ENCODE assay signal across 21 cellular contexts in genomic region chr11:102966011-102966410, GRCh38. TPM values are rescaled to one million over a fixed set of nuclear protein-coding genes. Genes with fewer than 3 reads are reported as not detected.
DNase-seq lines count a peak whose midpoint lies in the region; ATAC-seq, FAIRE-seq and TF ChIP-seq lines count a peak whose summit lies in the region.
"Had no signal": no experiment of that assay in that cellular context is flagged by ENCODE, and none has a peak within 500 bp of the region (broad histone marks: within the 10 kb centered on the region; RNA-seq: fewer than 3 reads in every experiment).

No MANE protein-coding gene starts in this region.

- ATAC-seq in PC-3 (peak; percentile 82), GM21737 (IDR thresholded peaks at IDR 0.05; ENCODE audit: unreplicated experiment) (no peak)
- ATAC-seq: HepG2 had no signal

- peaks cover 4% of the 10 kb centered on the region for H3K27me3 Mint-ChIP-seq in astrocyte (ENCODE audit: low read depth, unreplicated experiment)

- H2AFZ ChIP-seq in PC-3 (ENCODE audit: low read length) (no peak overlapping the region), astrocyte (ENCODE audit: low read depth, low read length) (no peak overlapping the region), mesenchymal stem cell (ENCODE audit: low read depth, low read length) (no peak overlapping the region)

- H4K8ac ChIP-seq in mesenchymal stem cell (ENCODE audit: low read length), result no peak overlapping the region

- H3K36me3 ChIP-seq in PC-3 (ENCODE audit: low read depth, low read length) (no peaks in the 10 kb centered on the region), astrocyte (ENCODE audit: insufficient read depth, low read length) (no peaks in the 10 kb centered on the region), subcutaneous abdominal adipose tissue (ENCODE audit: control insufficient read depth in 5 of 5, insufficient read depth in 5 of 5, low read length in 5 of 5) (no peaks in the 10 kb centered on the region), mesenchymal stem cell (ENCODE audit: control insufficient read depth in 1 of 2, insufficient read depth in 2 of 2, low read depth in 1 of 2, low read length in 2 of 2) (no peaks in the 10 kb centered on the region)

- no peaks in the 10 kb centered on the region for H3K9me3 Mint-ChIP-seq in astrocyte (ENCODE audit: unreplicated experiment)
- H3K9me3 Mint-ChIP-seq: CD4-positive, alpha-beta T cell; H9 had no signal

- FAIRE-seq in astrocyte (lab: Jason Lieb, UNC), result peak; percentile 13
- FAIRE-seq: A204.1, D721Med, G401.6, GM12891, GM18507, H1, HepG2 had no signal

- no peaks in the 10 kb centered on the region for H3F3A ChIP-seq in PC-3 (ENCODE audit: low read length, unreplicated experiment)

- H3K18ac ChIP-seq in mesenchymal stem cell (ENCODE audit: low read depth in 1 of 2, low read length in 2 of 2), result no peak overlapping the region

- no peak overlapping the region for H2AK5ac ChIP-seq in mesenchymal stem cell (ENCODE audit: low read length, severe bottlenecking)

- no peak overlapping the region for H3K9ac ChIP-seq in PC-3 (ENCODE audit: low read length)
- H3K9ac ChIP-seq in astrocyte (ENCODE audit: low read length), result no peak overlapping the region
- H3K9ac ChIP-seq in subcutaneous abdominal adipose tissue (ENCODE audit: low read length in 5 of 5), result no peak overlapping the region
- no peak overlapping the region for H3K9ac ChIP-seq in mesenchymal stem cell (ENCODE audit: low read length)

- no peak overlapping the region for H2BK5ac ChIP-seq in mesenchymal stem cell (ENCODE audit: low read depth, low read length, poor library complexity, severe bottlenecking)

- TF ChIP-seq CTCF in PC-3 (conservative IDR thresholded peaks at IDR 0.05; ENCODE audit: low read depth, low read length) (no peak), astrocyte (IDR thresholded peaks at IDR 0.05; ENCODE audit: insufficient read depth, low read depth, low read length) (no peak), fibroblast of mammary gland (conservative IDR thresholded peaks at IDR 0.05; ENCODE audit: control insufficient read depth, insufficient read depth, low read depth, low read length) (no peak)

- no peak overlapping the region for H2BK12ac ChIP-seq in mesenchymal stem cell (ENCODE audit: low read length in 2 of 2)

- no peaks in the 10 kb centered on the region for H3K36me3 Mint-ChIP-seq in astrocyte (ENCODE audit: low read depth, unreplicated experiment)
- H3K36me3 Mint-ChIP-seq: IgD-negative memory B cell had no signal

- H3K27ac Mint-ChIP-seq in astrocyte (ENCODE audit: unreplicated experiment), result no peak overlapping the region
- H3K27ac Mint-ChIP-seq: CD4-positive, alpha-beta T cell; H9; IgD-negative memory B cell had no signal

- H3K9me2 ChIP-seq in PC-3 (replicated peaks; ENCODE audit: low read length), result no peaks in the 10 kb centered on the region

- H3K14ac ChIP-seq in mesenchymal stem cell (ENCODE audit: low read length in 2 of 2), result no peak overlapping the region

- H3K4me3 Mint-ChIP-seq in astrocyte (ENCODE audit: unreplicated experiment), result no peak overlapping the region
- H3K4me3 Mint-ChIP-seq: CD4-positive, alpha-beta T cell; H9; IgD-negative memory B cell had no signal

- no peaks in the 10 kb centered on the region for H3K4me1 Mint-ChIP-seq in astrocyte (ENCODE audit: low read depth, unreplicated experiment)
- H3K4me1 Mint-ChIP-seq: IgD-negative memory B cell had no signal

- POLR2A ChIA-PET in PC-3 (lab: Charles Lee; ENCODE audit: unreplicated experiment), result interaction anchor here (0.6 kb wide), 1 partner anchor 15 kb away, joined by 23 read pairs; no protein-coding TSS in a partner anchor

- no peaks in the 10 kb centered on the region for H3K9me3 ChIP-seq in PC-3 (ENCODE audit: low read length)
- H3K9me3 ChIP-seq in astrocyte (ENCODE audit: insufficient read depth, low read depth, low read length), result no peaks in the 10 kb centered on the region
- no peaks in the 10 kb centered on the region for H3K9me3 ChIP-seq in subcutaneous abdominal adipose tissue (ENCODE audit: control insufficient read depth in 5 of 5, low read length in 5 of 5)
- no peaks in the 10 kb centered on the region for H3K9me3 ChIP-seq in mesenchymal stem cell (ENCODE audit: control insufficient read depth, low read length)
- H3K9me3 ChIP-seq: Caco-2 had no signal

- H3K23ac ChIP-seq in mesenchymal stem cell (ENCODE audit: low read length in 2 of 2), result no peak overlapping the region

- intact Hi-C loops in PC-3 (cut with micrococcal nuclease), result no loop called here

- no peaks in the 10 kb centered on the region for H4K20me1 ChIP-seq in PC-3 (ENCODE audit: low read length)
- H4K20me1 ChIP-seq in astrocyte (ENCODE audit: insufficient read depth, low read length), result no peaks in the 10 kb centered on the region

- no peak overlapping the region for H2BK120ac ChIP-seq in mesenchymal stem cell (ENCODE audit: low read depth, low read length)

- CTCF ChIA-PET in PC-3 (lab: Charles Lee), result no interaction called here

- DNase-seq in PC-3, result peak; percentile 77
- DNase-seq in astrocyte (ENCODE audit: low read depth), result no peak
- peak; percentile 10 for DNase-seq in fibroblast of mammary gland (ENCODE audit: low read depth)
- DNase-seq in T1000 (lab: John Stamatoyannopoulos, UW), result no peak
- no peak for DNase-seq in mesenchymal stem cell
- DNase-seq: ACHN; Caco-2; CD4-positive, alpha-beta T cell; H9 had no signal

- H3K4ac ChIP-seq in mesenchymal stem cell (ENCODE audit: low read depth in 1 of 2, low read length in 2 of 2), result no peak overlapping the region

- H4K91ac ChIP-seq in mesenchymal stem cell (ENCODE audit: low read length), result no peak overlapping the region

- H3K4me3 ChIP-seq in PC-3 (ENCODE audit: low read length), result no peak overlapping the region
- H3K4me3 ChIP-seq in astrocyte (ENCODE audit: insufficient read depth, low read depth, low read length), result no peak overlapping the region
- no peak overlapping the region for H3K4me3 ChIP-seq in fibroblast of mammary gland (ENCODE audit: control insufficient read depth, low read depth, low read length)
- H3K4me3 ChIP-seq in subcutaneous abdominal adipose tissue (ENCODE audit: low read depth in 1 of 5, low read length in 5 of 5), result no peak overlapping the region
- no peak overlapping the region for H3K4me3 ChIP-seq in mesenchymal stem cell (ENCODE audit: insufficient read depth in 1 of 2, low read depth in 1 of 2, low read length in 2 of 2)

- H3K27ac ChIP-seq in PC-3 (ENCODE audit: low read length), result no peak overlapping the region
- H3K27ac ChIP-seq in astrocyte (ENCODE audit: low read depth, low read length), result no peak overlapping the region
- H3K27ac ChIP-seq in subcutaneous abdominal adipose tissue (ENCODE audit: low read depth, low read length), result peak overlapping the region; percentile 79
- no peak overlapping the region for H3K27ac ChIP-seq in mesenchymal stem cell (ENCODE audit: low read length, poor library complexity, severe bottlenecking)
- H3K27ac ChIP-seq: C4-2B had no signal

- peak overlapping the region; percentile 47 for H3K4me2 ChIP-seq in PC-3 (ENCODE audit: low read length)
- no peak overlapping the region for H3K4me2 ChIP-seq in astrocyte (ENCODE audit: low read length)
- H3K4me2 ChIP-seq in mesenchymal stem cell (ENCODE audit: low read length, poor library complexity, severe bottlenecking), result no peak overlapping the region

- no peaks in the 10 kb centered on the region for H3K79me1 ChIP-seq in mesenchymal stem cell (replicated peaks; ENCODE audit: low read length, poor library complexity, severe bottlenecking)

- no peaks in the 10 kb centered on the region for H3K79me2 ChIP-seq in PC-3 (ENCODE audit: low read length)
- no peaks in the 10 kb centered on the region for H3K79me2 ChIP-seq in astrocyte (ENCODE audit: insufficient read depth, low read length)

- H3K4me1 ChIP-seq in PC-3 (ENCODE audit: insufficient read depth, low read length), result peaks cover 19% of the 10 kb centered on the region
- no peaks in the 10 kb centered on the region for H3K4me1 ChIP-seq in astrocyte (ENCODE audit: insufficient read depth, low read length)
- H3K4me1 ChIP-seq in subcutaneous abdominal adipose tissue (ENCODE audit: control insufficient read depth in 5 of 5, insufficient read depth in 5 of 5, low read length in 5 of 5), result peaks cover 0 to 26% (median 11%) of the 10 kb centered on the region in 5 donors
- H3K4me1 ChIP-seq in mesenchymal stem cell (ENCODE audit: control insufficient read depth, insufficient read depth, low read depth, low read length), result peaks cover 2% of the 10 kb centered on the region
- H3K4me1 ChIP-seq: Caco-2 had no signal

- BruUV-seq in PC-3 (replicated peaks; lab: Mats Ljungman, UMichigan), result no TSS peak

- no peak overlapping the region for H2BK15ac ChIP-seq in mesenchymal stem cell (ENCODE audit: low read depth, poor library complexity, severe bottlenecking)

- H3K27me3 ChIP-seq in PC-3 (ENCODE audit: low read length) (no peaks in the 10 kb centered on the region), astrocyte (ENCODE audit: insufficient read depth, low read length) (no peaks in the 10 kb centered on the region), subcutaneous abdominal adipose tissue (ENCODE audit: control insufficient read depth in 5 of 5, insufficient read depth in 4 of 5, low read length in 5 of 5) (no peaks in the 10 kb centered on the region), mesenchymal stem cell (ENCODE audit: control insufficient read depth in 1 of 2, insufficient read depth in 1 of 2, low read length in 2 of 2) (peaks cover 0 to 4% of the 10 kb centered on the region in 2 experiments)

RNA-seq across cellular contexts. Expression of gene MMP13, which starts 10.5 kb away (rescaled TPM):
- 2.4 and 2.6 TPM in 2 replicates for total RNA-seq in PC-3 (2014; rRNA removed)
- 1.2 and 3.9 TPM in 2 replicates for total RNA-seq in astrocyte
- 0.01 TPM for polyA plus RNA-seq in mesenchymal stem cell (2013, experiment 1 of 2)
- 0.01 TPM for polyA plus RNA-seq in mesenchymal stem cell (2013, experiment 2 of 2)
- total RNA-seq: Caco-2; CD4-positive, alpha-beta T cell; H1; H9; HepG2 had no signal
- polyA plus RNA-seq: BJ, H1, HepG2, IgD-negative memory B cell had no signal

Comparison
In these comparisons a context has a peak if more than half of its experiments do, and no peak if none do; other contexts are left out.
1. DNase-seq: peak in PC-3 (single experiment) and fibroblast of mammary gland (single experiment); none in astrocyte (single experiment), T1000 (single experiment) and mesenchymal stem cell (single experiment).